In genomic region chr14:61470261-61470953, GRCh38 we compare ENCODE assay signal across 8 cellular contexts.
DNase-seq lines count a peak whose midpoint lies in the region; ATAC-seq and TF ChIP-seq lines count a peak whose summit lies in the region.

No MANE protein-coding gene starts in this region.

- WGBS in lung, 2 donors = 29 to 30% methylated on average over 13 of the region's 13 CpGs

- H3K27me3 ChIP-seq in brain microvascular endothelial cell (replicated peaks) (no peaks in the 10 kb centered on the region), lung (ENCODE audit: control insufficient read depth, insufficient read depth) (no peaks in the 10 kb centered on the region), vagina (no peaks in the 10 kb centered on the region)

- H3K4me1 ChIP-seq in lung (ENCODE audit: control insufficient read depth in 2 of 2, insufficient read depth in 2 of 2, low read length in 2 of 2) (peaks cover 18 to 54% of the 10 kb centered on the region in 2 donors), vagina (peaks cover 78% of the 10 kb centered on the region)

- in situ Hi-C loops in brain microvascular endothelial cell (cut with HindIII; ENCODE audit: low pct_ligation_motif_present, low sequenced_read_pairs) = loop anchor here (25.0 kb wide), 1 partner anchor 242 kb away; no protein-coding TSS in a partner anchor

- H3K27ac ChIP-seq in brain microvascular endothelial cell (peak overlapping the region; percentile 100), lung (ENCODE audit: low read depth in 1 of 2, low read length in 1 of 2) (peak overlapping the region; percentile 80 to 90), vagina (peak overlapping the region; percentile 71)

- H3K9me3 ChIP-seq in lung (ENCODE audit: control insufficient read depth in 2 of 2, insufficient read depth in 1 of 2, low read length in 1 of 2) (no peaks in the 10 kb centered on the region), vagina (no peaks in the 10 kb centered on the region)

- DNase-seq in NCI-H345 (lab: John Stamatoyannopoulos, UW) (peak; percentile 17), NCI-H345 treated with DMSO at 0.1 percent for 48 hours (lab: John Stamatoyannopoulos, UW; ENCODE audit: unreplicated experiment) (no peak), NCI-H226 (peak; percentile 92), brain microvascular endothelial cell (peak; percentile 94), lung (ENCODE audit: low spot score) (peak; percentile 27), vagina (ENCODE audit: extremely low spot score in 2 of 2) (peak in 1 of 2 donors; percentile 87), posterior cingulate gyrus (no peak)

- H3K4me3 ChIP-seq in brain microvascular endothelial cell (ENCODE audit: low read depth, low read length) (no peak overlapping the region), lung (no peak overlapping the region), vagina (no peak overlapping the region)

- TF ChIP-seq CTCF in brain microvascular endothelial cell (IDR thresholded peaks at IDR 0.05; ENCODE audit: low read depth, low read length, missing control alignments) (peak; percentile 50), lung (IDR thresholded peaks at IDR 0.05; ENCODE audit: control extremely low read depth, extremely low read depth) (no peak), vagina (IDR thresholded peaks at IDR 0.05) (no peak)

- ATAC-seq in lung (ENCODE audit: insufficient read depth, low FRiP score) (no peak), HG02763 (IDR thresholded peaks at IDR 0.05; ENCODE audit: unreplicated experiment) (no peak)

- no peak for TF ChIP-seq POLR2A in vagina (IDR thresholded peaks at IDR 0.05)

- H3K36me3 ChIP-seq in brain microvascular endothelial cell (replicated peaks) (no peaks in the 10 kb centered on the region), lung (ENCODE audit: control insufficient read depth in 2 of 2, insufficient read depth in 2 of 2, low read length in 2 of 2) (peaks cover 0 to 5% of the 10 kb centered on the region in 2 donors), vagina (no peaks in the 10 kb centered on the region)

- intact Hi-C loops in vagina (cut with DNase I) = no loop called here
- intact Hi-C loops in posterior cingulate gyrus (cut with DNase I) = no loop called here

Comparison
In these comparisons a context has a peak if more than half of its experiments do, and no peak if none do; other contexts are left out.
1. DNase-seq: peak in NCI-H345 (single experiment), NCI-H226 (single experiment), brain microvascular endothelial cell (single experiment) and lung (single experiment); none in NCI-H345 treated with DMSO at 0.1 percent for 48 hours (single experiment) and posterior cingulate gyrus (0 of 10).
2. Peak in every context shown above with its lines, with median percentiles within 50 percentile points of each other: H3K27ac ChIP-seq.